34 cellular contexts compared by ENCODE assay signal in the genomic region with DNA sequence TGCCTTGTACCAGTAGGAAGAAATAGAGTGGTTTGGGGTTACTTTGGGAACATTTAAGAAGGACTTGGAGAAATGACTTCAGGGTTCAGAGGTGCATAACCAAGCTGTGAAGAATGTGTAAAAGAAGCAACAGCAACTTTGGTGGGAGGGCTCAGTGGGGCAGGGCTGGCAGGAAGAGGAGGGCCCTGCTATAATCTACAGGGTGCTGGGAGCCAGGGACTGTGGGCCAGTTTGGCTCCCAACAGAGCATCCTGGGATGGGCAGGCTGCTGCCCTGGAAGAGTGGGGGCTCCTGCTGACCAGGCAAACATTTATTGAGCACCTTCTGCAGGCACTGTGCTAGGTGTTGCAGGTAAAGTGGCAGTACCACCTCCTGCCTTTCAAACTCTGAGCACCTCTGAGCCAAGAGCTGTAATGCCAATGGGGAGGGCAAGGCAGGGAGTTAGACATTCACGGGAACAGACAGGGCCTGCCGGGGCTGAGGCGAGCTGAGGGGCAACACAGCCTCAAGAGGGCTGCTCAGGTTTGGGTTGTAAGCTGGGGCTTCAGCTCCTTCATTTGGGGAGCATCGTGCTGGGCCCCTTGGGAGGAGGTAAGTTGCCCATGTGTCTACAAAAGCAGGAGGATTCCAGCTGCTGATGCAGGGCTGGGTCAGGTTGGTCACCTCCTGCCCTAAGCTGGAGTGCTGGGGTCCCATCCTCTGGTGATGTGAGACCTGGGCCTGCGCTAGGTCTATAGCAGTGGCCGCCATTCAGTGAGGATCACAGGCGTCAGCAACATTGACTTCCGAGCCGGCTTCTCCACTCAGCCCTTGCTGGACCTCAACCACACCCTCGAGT. TPM values are rescaled to one million over a fixed set of nuclear protein-coding genes. Genes with fewer than 3 reads are reported as not detected.
"Had no signal": no experiment of that assay in that cellular context is flagged by ENCODE, and none has a peak within 500 bp of the region (broad histone marks: within the 10 kb centered on the region; RNA-seq: fewer than 3 reads in every experiment).

No MANE protein-coding gene starts in this region.

- H3K36me3 Mint-ChIP-seq: activated CD4-positive, alpha-beta memory T cell treated with anti-CD3 and anti-CD28 coated beads for 36 hours; activated naive CD4-positive, alpha-beta T cell treated with anti-CD3 and anti-CD28 coated beads, Interleukin-2, amount 50 U/mL, for 72 hours; brain had no signal

- H3K27ac ChIP-seq: adrenal gland, Peyer's patch had no signal

- H3K4me3 Mint-ChIP-seq: activated B cell treated with CpG ODN at 0.5 μM for 24 hours; activated CD4-positive, alpha-beta memory T cell treated with anti-CD3 and anti-CD28 coated beads for 36 hours; activated naive CD4-positive, alpha-beta T cell treated with anti-CD3 and anti-CD28 coated beads for 36 hours; activated T-cell treated with anti-CD3 and anti-CD28 coated beads, Interleukin-2, amount 50 U/mL, for 4 hours; activated T-helper 1 cell treated with anti-CD3 and anti-CD28 coated beads, Interleukin-12 subunit alpha, Interleukin-12 subunit beta, Interleukin-2, Interleukin-4 antibody, amounts not matched to agents 30 ng/mL and 10 ng/mL and 1 ng/mL, durations not matched to agents 14 hours and 24 hours and 36 hours; brain had no signal

- H3K27ac Mint-ChIP-seq: activated B cell treated with CpG ODN at 0.5 μM for 24 hours; activated CD4-positive, alpha-beta memory T cell treated with anti-CD3 and anti-CD28 coated beads for 36 hours; activated naive CD4-positive, alpha-beta T cell treated with anti-CD3 and anti-CD28 coated beads for 36 hours; activated naive CD4-positive, alpha-beta T cell treated with anti-CD3 and anti-CD28 coated beads, Interleukin-2, amount 50 U/mL, for 72 hours; activated T-helper 1 cell treated with anti-CD3 and anti-CD28 coated beads, Interleukin-12 subunit alpha, Interleukin-12 subunit beta, Interleukin-2, Interleukin-4 antibody, amounts not matched to agents 30 ng/mL and 10 ng/mL and 1 ng/mL, durations not matched to agents 14 hours and 24 hours and 36 hours; brain had no signal

- H3K9me3 ChIP-seq: adrenal gland, Peyer's patch had no signal

- H3K4me3 ChIP-seq: adrenal gland, Peyer's patch had no signal

- DNase-seq: activated B cell treated with CpG ODN at 0.5 μM for 24 hours; activated CD4-positive, alpha-beta memory T cell treated with anti-CD3 and anti-CD28 coated beads for 36 hours; activated CD4-positive, alpha-beta T cell treated with anti-CD3 and anti-CD28 coated beads for 4 hours; activated CD4-positive, alpha-beta T cell treated with anti-CD3 and anti-CD28 coated beads, Interleukin-2, amount 50 U/mL, for 1 hour; activated CD4-positive, CD25-positive, alpha-beta regulatory T cell treated with anti-CD3 and anti-CD28 coated beads, Interleukin-2, amount 50 U/mL, for 72 hours; activated CD8-positive, alpha-beta memory T cell treated with anti-CD3 and anti-CD28 coated beads, Interleukin-2, amount 50 U/mL, for 4 hours; activated gamma-delta T cell treated with Interleukin-2 at 50 U/mL for 16 hours; activated naive CD4-positive, alpha-beta T cell treated with anti-CD3 and anti-CD28 coated beads for 36 hours; activated T-cell treated with anti-CD3 and anti-CD28 coated beads for 4 hours; activated T-cell treated with anti-CD3 and anti-CD28 coated beads, Interleukin-2, amount 50 U/mL, for 4 hours; adrenal gland; Kasumi-1; KBM-7; MM.1S; MV-4-11; NCI-H1092; NCI-H1436 treated with DMSO at 0.1 percent for 48 hours; NCI-H1694 treated with DMSO at 0.1 percent for 48 hours; NCI-H2029; NCI-H510A; NCI-H526; NCI-H748 treated with DMSO at 0.1 percent for 48 hours; NK-92 treated with Interleukin-12 subunit alpha and Interleukin-12 subunit beta, amount 100 ng/mL, for 24 hours; PC-3; RPMI8226; SW 1271; T-helper 1 cell; T-helper 2 cell; T-helper 9 cell had no signal

- H3K4me1 ChIP-seq: adrenal gland had no signal

- H3K4me1 Mint-ChIP-seq: activated B cell treated with CpG ODN at 0.5 μM for 24 hours, brain had no signal

- ATAC-seq: activated naive CD4-positive, alpha-beta T cell treated with anti-CD3 and anti-CD28 coated beads, Interleukin-2, amount 50 U/mL, for 72 hours; activated T-cell treated with anti-CD3 and anti-CD28 coated beads, Interleukin-2, amount 50 U/mL, for 4 hours; PC-3; Right ventricle myocardium inferior had no signal

- H3K36me3 ChIP-seq: adrenal gland, Peyer's patch had no signal

- H3K9me3 Mint-ChIP-seq: activated B cell treated with CpG ODN at 0.5 μM for 24 hours; activated CD4-positive, alpha-beta memory T cell treated with anti-CD3 and anti-CD28 coated beads for 36 hours; activated naive CD4-positive, alpha-beta T cell treated with anti-CD3 and anti-CD28 coated beads for 36 hours; activated T-cell treated with anti-CD3 and anti-CD28 coated beads, Interleukin-2, amount 50 U/mL, for 4 hours had no signal

- H3K27me3 ChIP-seq: Peyer's patch had no signal

RNA-seq across cellular contexts. Expression of a gene that starts 30.6 kb away (rescaled TPM):
- total RNA-seq: activated B cell treated with CpG ODN at 0.5 μM for 24 hours; activated CD4-positive, alpha-beta memory T cell treated with anti-CD3 and anti-CD28 coated beads for 36 hours; activated naive CD4-positive, alpha-beta T cell treated with anti-CD3 and anti-CD28 coated beads for 36 hours; activated naive CD4-positive, alpha-beta T cell treated with anti-CD3 and anti-CD28 coated beads, Interleukin-2, amount 50 U/mL, for 72 hours; activated T-helper 1 cell treated with anti-CD3 and anti-CD28 coated beads, Interleukin-12 subunit alpha, Interleukin-12 subunit beta, Interleukin-2, Interleukin-4 antibody, amounts not matched to agents 30 ng/mL and 10 ng/mL and 1 ng/mL, durations not matched to agents 14 hours and 24 hours and 36 hours had no signal
